27 cellular contexts compared by ENCODE assay signal in genomic region chr1:55245781-55246180, GRCh38. TPM values are rescaled to one million over a fixed set of nuclear protein-coding genes. Genes with fewer than 3 reads are reported as not detected.
DNase-seq lines count a peak whose midpoint lies in the region; ATAC-seq, FAIRE-seq and TF ChIP-seq lines count a peak whose summit lies in the region.
"Had no signal": no experiment of that assay in that cellular context is flagged by ENCODE, and none has a peak within 500 bp of the region (broad histone marks: within the 10 kb centered on the region; RNA-seq: fewer than 3 reads in every experiment).

No MANE protein-coding gene starts in this region.

- DNase-seq in MV-4-11 (lab: John Stamatoyannopoulos, UW) = peak; percentile 23
- DNase-seq in MCF 10A (ENCODE audit: unreplicated experiment) = peak; percentile 13
- peak; percentile 4 for DNase-seq in kidney epithelial cell (ENCODE audit: low read depth)
- no peak for DNase-seq in stimulated activated naive CD4-positive, alpha-beta T cell treated with Interleukin-2 at 50 U/mL for 16 hours (lab: John Stamatoyannopoulos, UW)
- no peak for DNase-seq in GM12891 (ENCODE audit: insufficient read length, low spot score)
- DNase-seq in Peyer's patch = no peak
- DNase-seq: activated B cell treated with CpG ODN at 0.5 μM for 24 hours; CD4-positive, alpha-beta memory T cell; DMS 273 treated with DMSO at 0.1 percent for 48 hours; dorsolateral prefrontal cortex; GF-D8; head of caudate nucleus; NCI-H1105 treated with DMSO at 0.1 percent for 48 hours; NCI-H2081; NCI-H226; NCI-H748 treated with DMSO at 0.1 percent for 48 hours; SHP77; spleen; stimulated activated CD4-positive, alpha-beta T cell treated with anti-CD3 and anti-CD28 coated beads, Interleukin-4, amount 100 ng/mL, for 1 hour; stimulated activated naive B cell treated with anti-CD40 and anti-IgM and Interleukin-4, amounts not matched to agents 10 μg/mL and 1 μg/mL and 100 μg/mL, for 72 hours; SW 1271 had no signal

- POLR2A ChIA-PET in MCF 10A (lab: Yijun Ruan, JAX) = interaction anchor here (0.7 to 3.2 kb wide), 5 partner anchors 10 to 1109 kb away, joined by 4 to 16 read pairs (median 6); no protein-coding TSS in a partner anchor

- FAIRE-seq in GM12891 (lab: Jason Lieb, UNC) = no peak
- FAIRE-seq: GM18507 had no signal

- no peaks in the 10 kb centered on the region for H3K36me3 ChIP-seq in kidney epithelial cell (ENCODE audit: control insufficient read depth, insufficient read depth, low read length)
- H3K36me3 ChIP-seq in Peyer's patch = no peaks in the 10 kb centered on the region
- H3K36me3 ChIP-seq: right atrium auricular region, spleen, thoracic aorta had no signal

- H3K4me3 ChIP-seq in kidney epithelial cell (ENCODE audit: low read depth, low read length) = no peak overlapping the region
- H3K4me3 ChIP-seq in Peyer's patch = no peak overlapping the region
- H3K4me3 ChIP-seq: dorsolateral prefrontal cortex, right atrium auricular region, spleen, thoracic aorta had no signal

- H3K4me1 ChIP-seq in Peyer's patch = no peaks in the 10 kb centered on the region

- no peak overlapping the region for H3K4me3 Mint-ChIP-seq in MCF 10A (ENCODE audit: unreplicated experiment)
- H3K4me3 Mint-ChIP-seq: activated B cell treated with CpG ODN at 0.5 μM for 24 hours; activated naive CD8-positive, alpha-beta T cell; CD4-positive, alpha-beta memory T cell; natural killer cell treated with Interleukin-12 subunit alpha and Interleukin-12 subunit beta and Interleukin-15 and Interleukin-18, amount 100 ng/mL, for 72 hours; stimulated activated naive B cell treated with anti-CD40 and anti-IgM and Interleukin-4, amounts not matched to agents 10 μg/mL and 1 μg/mL and 100 μg/mL, for 72 hours had no signal

- H3K36me3 Mint-ChIP-seq in MCF 10A (ENCODE audit: insufficient read depth, unreplicated experiment) = no peaks in the 10 kb centered on the region
- H3K36me3 Mint-ChIP-seq: activated naive CD8-positive, alpha-beta T cell; CD4-positive, alpha-beta memory T cell; natural killer cell treated with Interleukin-12 subunit alpha and Interleukin-12 subunit beta and Interleukin-15 and Interleukin-18, amount 100 ng/mL, for 72 hours; stimulated activated naive B cell treated with anti-CD40 and anti-IgM and Interleukin-4, amounts not matched to agents 10 μg/mL and 1 μg/mL and 100 μg/mL, for 72 hours had no signal

- no peak for TF ChIP-seq POLR2A in GM12891 (IDR thresholded peaks at IDR 0.05; ENCODE audit: low read depth, low read length)
- TF ChIP-seq POLR2A in Peyer's patch (IDR thresholded peaks at IDR 0.05) = no peak

- H3K27ac Mint-ChIP-seq in MCF 10A (ENCODE audit: low read depth, unreplicated experiment) = peak overlapping the region; percentile 41
- H3K27ac Mint-ChIP-seq: activated B cell treated with CpG ODN at 0.5 μM for 24 hours; activated naive CD8-positive, alpha-beta T cell; natural killer cell treated with Interleukin-12 subunit alpha and Interleukin-12 subunit beta and Interleukin-15 and Interleukin-18, amount 100 ng/mL, for 72 hours had no signal

- peaks cover 23% of the 10 kb centered on the region for H3K4me1 Mint-ChIP-seq in MCF 10A (ENCODE audit: insufficient read depth, unreplicated experiment)
- H3K4me1 Mint-ChIP-seq: CD4-positive, alpha-beta memory T cell had no signal

- intact Hi-C loops in MCF 10A (cut with micrococcal nuclease) = no loop called here

- CTCF ChIA-PET in MCF 10A (lab: Yijun Ruan, JAX) = interaction anchor here (0.6 to 1.7 kb wide), 9 partner anchors 9 to 1346 kb away, joined by 3 to 6 read pairs (median 4); no protein-coding TSS in a partner anchor

- no peak for TF ChIP-seq CTCF in MCF 10A (IDR thresholded peaks at IDR 0.05; ENCODE audit: unreplicated experiment)
- no peak for TF ChIP-seq CTCF in kidney epithelial cell (IDR thresholded peaks at IDR 0.05; ENCODE audit: insufficient read depth, low read length, poor library complexity, severe bottlenecking)
- TF ChIP-seq CTCF in Peyer's patch (IDR thresholded peaks at IDR 0.05) = no peak

- H3K27me3 ChIP-seq in kidney epithelial cell (ENCODE audit: control insufficient read depth, insufficient read depth, low read length) (no peaks in the 10 kb centered on the region), Peyer's patch (no peaks in the 10 kb centered on the region)
- H3K27me3 ChIP-seq: dorsolateral prefrontal cortex, right atrium auricular region, spleen had no signal

- ATAC-seq in HG03139 (IDR thresholded peaks at IDR 0.05; ENCODE audit: unreplicated experiment) = no peak
- ATAC-seq: natural killer cell treated with Interleukin-12 subunit alpha and Interleukin-12 subunit beta and Interleukin-15 and Interleukin-18, amount 100 ng/mL, for 72 hours; stimulated activated naive B cell treated with anti-CD40 and anti-IgM and Interleukin-4, amounts not matched to agents 10 μg/mL and 1 μg/mL and 100 μg/mL, for 72 hours had no signal

- H3K27ac ChIP-seq in Peyer's patch = no peak overlapping the region
- H3K27ac ChIP-seq: right atrium auricular region, thoracic aorta had no signal

- no TSS peak for BruUV-seq in MCF 10A (replicated peaks; lab: Mats Ljungman, UMichigan)

- no peaks in the 10 kb centered on the region for H3K9me3 ChIP-seq in Peyer's patch
- H3K9me3 ChIP-seq: right atrium auricular region, spleen, thoracic aorta had no signal

- H3K27me3 Mint-ChIP-seq in MCF 10A (ENCODE audit: insufficient read depth, unreplicated experiment) = no peaks in the 10 kb centered on the region
- H3K27me3 Mint-ChIP-seq: activated B cell treated with CpG ODN at 0.5 μM for 24 hours; activated naive CD8-positive, alpha-beta T cell; stimulated activated naive B cell treated with anti-CD40 and anti-IgM and Interleukin-4, amounts not matched to agents 10 μg/mL and 1 μg/mL and 100 μg/mL, for 72 hours had no signal

- no peaks in the 10 kb centered on the region for H3K9me3 Mint-ChIP-seq in MCF 10A (ENCODE audit: unreplicated experiment)
- H3K9me3 Mint-ChIP-seq: activated B cell treated with CpG ODN at 0.5 μM for 24 hours; CD4-positive, alpha-beta memory T cell; natural killer cell treated with Interleukin-12 subunit alpha and Interleukin-12 subunit beta and Interleukin-15 and Interleukin-18, amount 100 ng/mL, for 72 hours; stimulated activated naive B cell treated with anti-CD40 and anti-IgM and Interleukin-4, amounts not matched to agents 10 μg/mL and 1 μg/mL and 100 μg/mL, for 72 hours had no signal

TF ChIP-seq in GM12891, 5 proteins besides CTCF, POLR2A, EP300 and RAD21:
- TF ChIP-seq POU2F2 (IDR thresholded peaks at IDR 0.05; ENCODE audit: low read depth, low read length) = no peak
- TF ChIP-seq PAX5 (IDR thresholded peaks at IDR 0.05; ENCODE audit: insufficient read depth, low read length, severe bottlenecking) = no peak
- TF ChIP-seq SPI1 (IDR thresholded peaks at IDR 0.05; ENCODE audit: low read depth, low read length) = no peak
- no peak for TF ChIP-seq TAF1 (IDR thresholded peaks at IDR 0.05; ENCODE audit: low read depth, low read length)

RNA-seq across cellular contexts. Expression of gene USP24, which starts 30.6 kb away (rescaled TPM):
- total RNA-seq in MCF 10A (2022) (38.0 and 45.7 TPM in 2 replicates), kidney epithelial cell (26.2 and 27.2 TPM in 2 replicates), Peyer's patch (100 to 1,000 TPM in 1 of 4 donors, 10 to 100 TPM in 3; 37.1 to 130 (median 47.0) TPM)
- 12.9 TPM for polyA plus RNA-seq in GM12891 (2012; ENCODE audit: low read depth, missing spikeins)

Comparison
In these comparisons a context has a peak if more than half of its experiments do, and no peak if none do; other contexts are left out.
1. DNase-seq: peak in MV-4-11 (single experiment), MCF 10A (single experiment) and kidney epithelial cell (single experiment); none in stimulated activated naive CD4-positive, alpha-beta T cell treated with Interleukin-2 at 50 U/mL for 16 hours (single experiment), GM12891 (single experiment) and Peyer's patch (0 of 3).